Comparison of ENCODE assay signal across 25 cellular contexts in genomic region chr18:75936862-75937261, GRCh38.
"Had no signal": no experiment of that assay in that cellular context is flagged by ENCODE, and none has a peak within 500 bp of the region (broad histone marks: within the 10 kb centered on the region; RNA-seq: fewer than 3 reads in every experiment).

No MANE protein-coding gene starts in this region.

- H3K9me3 ChIP-seq: colonic mucosa, gastroesophageal sphincter, left lung, lower lobe of right lung, mucosa of descending colon had no signal

- H3K4me3 ChIP-seq: colonic mucosa, esophagus muscularis mucosa, gastroesophageal sphincter, heart left ventricle, hepatocyte, left lung, lower lobe of right lung, mucosa of descending colon had no signal

- H3K4me2 ChIP-seq: hepatocyte had no signal

- H3K27me3 Mint-ChIP-seq: dendritic cell treated with granulocyte-macrophage colony-stimulating factor and Interleukin-4, amounts not matched to agents 40 ng/mL and 50 ng/mL, for 4 days; effector memory CD8-positive, alpha-beta T cell; naive B cell had no signal

- FAIRE-seq: endometrium, frontal cortex, islet of Langerhans, keratinocyte had no signal

- H3K27ac Mint-ChIP-seq: dendritic cell treated with granulocyte-macrophage colony-stimulating factor and Interleukin-4, amounts not matched to agents 40 ng/mL and 50 ng/mL, for 4 days; effector memory CD8-positive, alpha-beta T cell; endodermal cell; mesothelial cell of epicardium; naive B cell had no signal

- H3K79me2 ChIP-seq: hepatocyte had no signal

- H3K4me1 Mint-ChIP-seq: naive B cell had no signal

- H3K4me1 ChIP-seq: colonic mucosa, esophagus muscularis mucosa, foreskin keratinocyte, gastroesophageal sphincter, heart left ventricle, left lung, lower lobe of right lung had no signal

- H3K4me3 Mint-ChIP-seq: dendritic cell treated with granulocyte-macrophage colony-stimulating factor and Interleukin-4, amounts not matched to agents 40 ng/mL and 50 ng/mL, for 4 days; effector memory CD8-positive, alpha-beta T cell; endodermal cell; mesothelial cell of epicardium; naive B cell had no signal

- DNase-seq: colonic mucosa; cortex of kidney; effector CD8-positive, alpha-beta T cell; effector memory CD8-positive, alpha-beta T cell; endodermal cell; foreskin keratinocyte; heart left ventricle; hypothalamus; left cardiac atrium; left lung; left ventricle myocardium superior; lower lobe of right lung; mesenchymal stem cell; mucosa of descending colon; naive B cell had no signal

- H2AFZ ChIP-seq: hepatocyte had no signal

- H3K36me3 ChIP-seq: colonic mucosa, esophagus muscularis mucosa, gastroesophageal sphincter, heart left ventricle, left lung, lower lobe of right lung had no signal

- H3K27ac ChIP-seq: colonic mucosa, epithelial cell of prostate, esophagus muscularis mucosa, foreskin keratinocyte, gastroesophageal sphincter, heart left ventricle, left lung, lower lobe of right lung had no signal

- H3K27me3 ChIP-seq: colonic mucosa, esophagus muscularis mucosa, foreskin keratinocyte, gastroesophageal sphincter, heart left ventricle, hepatocyte, left lung had no signal

- ATAC-seq: effector memory CD8-positive, alpha-beta T cell; foreskin keratinocyte; gastroesophageal sphincter; heart left ventricle; left cardiac atrium; left lung; left ventricle myocardium superior; lower lobe of right lung; mucosa of descending colon had no signal

- H3K9me3 Mint-ChIP-seq: effector memory CD8-positive, alpha-beta T cell had no signal

- H3K36me3 Mint-ChIP-seq: mesothelial cell of epicardium, naive B cell had no signal
